8 cellular contexts compared by ENCODE assay signal in the genomic region with DNA sequence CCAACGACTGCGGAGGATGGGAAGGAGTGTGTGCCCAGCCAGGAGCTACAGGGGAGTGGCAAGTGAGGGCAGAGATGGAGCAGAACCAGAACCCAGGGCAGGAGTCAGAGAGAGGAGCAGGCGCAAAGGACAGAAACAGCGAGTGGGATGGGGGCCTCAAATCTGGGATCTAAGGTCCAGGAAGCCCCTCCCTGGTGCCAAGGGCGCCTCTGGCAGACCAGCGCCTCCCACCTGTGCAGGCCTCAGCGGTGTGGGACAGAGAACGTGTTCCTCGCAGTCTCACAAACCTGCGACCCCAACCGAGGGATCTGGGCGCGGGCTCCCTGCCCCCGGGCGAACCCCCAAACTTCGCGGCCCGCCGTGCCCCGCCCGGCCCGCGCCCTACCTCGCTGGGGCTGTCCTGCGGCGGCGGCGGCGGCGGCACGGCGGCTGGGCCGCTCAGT. TPM values are rescaled to one million over a fixed set of nuclear protein-coding genes. Genes with fewer than 3 reads are reported as not detected.
DNase-seq lines count a peak whose midpoint lies in the region; ATAC-seq and TF ChIP-seq lines count a peak whose summit lies in the region.

No MANE protein-coding gene starts in this region.

- H3K4me3 ChIP-seq in choroid plexus epithelial cell (ENCODE audit: low read depth, low read length) (peak overlapping the region; percentile 66), mucosa of rectum (ENCODE audit: low read length in 2 of 2) (peak overlapping the region; percentile 74 to 81)

- no peaks in the 10 kb centered on the region for H3K36me3 Mint-ChIP-seq in IgD-negative memory B cell

- peaks cover 7 to 13% of the 10 kb centered on the region in 2 donors for H3K4me1 ChIP-seq in mucosa of rectum (ENCODE audit: control insufficient read depth in 2 of 2, insufficient read depth in 2 of 2, low read length in 2 of 2)

- TF ChIP-seq POLR2A in GM18505 (IDR thresholded peaks at IDR 0.05; ENCODE audit: borderline replicate concordance, extremely low read depth, insufficient read depth, insufficient read length) (no peak), erythroblast (IDR thresholded peaks at IDR 0.05; ENCODE audit: low read length) (no peak)

- no peaks in the 10 kb centered on the region for H3K27me3 ChIP-seq in mucosa of rectum (ENCODE audit: control insufficient read depth in 2 of 2, insufficient read depth in 2 of 2, low read length in 2 of 2)

- H3K9me3 Mint-ChIP-seq in IgD-negative memory B cell = no peaks in the 10 kb centered on the region

- H3K9me3 ChIP-seq in mucosa of rectum (ENCODE audit: control insufficient read depth in 2 of 2, low read length in 2 of 2) = no peaks in the 10 kb centered on the region

- peak; percentile 42 for ATAC-seq in GM18505 (IDR thresholded peaks at IDR 0.05; ENCODE audit: unreplicated experiment)

- H3K27ac ChIP-seq in mucosa of rectum (ENCODE audit: low read depth in 2 of 2, low read length in 2 of 2) = peak overlapping the region in 1 of 2 donors; percentile 48

- peak overlapping the region in 1 of 3 donors; percentile 62 for H3K27ac Mint-ChIP-seq in IgD-negative memory B cell

- peak overlapping the region; percentile 37 to 91 (median 76) for H3K4me3 Mint-ChIP-seq in IgD-negative memory B cell

- H3K27me3 Mint-ChIP-seq in IgD-negative memory B cell = no peaks in the 10 kb centered on the region

- peak overlapping the region; percentile 67 to 77 for H3K9ac ChIP-seq in mucosa of rectum (ENCODE audit: low read depth in 1 of 2, low read length in 2 of 2)

- DNase-seq in choroid plexus epithelial cell (ENCODE audit: low read depth) (no peak), hippocampal formation (lab: John Stamatoyannopoulos, UW) (no peak), kidney glomerular epithelial cell (lab: John Stamatoyannopoulos, UW) (no peak), erythroblast (lab: John Stamatoyannopoulos, UW) (no peak), NCI-H1694 treated with DMSO at 0.1 percent for 48 hours (lab: John Stamatoyannopoulos, UW) (no peak)

- peaks cover 5 to 11% (median 10%) of the 10 kb centered on the region in 3 donors for H3K4me1 Mint-ChIP-seq in IgD-negative memory B cell

- TF ChIP-seq CTCF in choroid plexus epithelial cell (conservative IDR thresholded peaks at IDR 0.05; ENCODE audit: low read depth, low read length) = no peak

- H3K36me3 ChIP-seq in mucosa of rectum (ENCODE audit: control insufficient read depth in 2 of 2, insufficient read depth in 2 of 2, low read length in 2 of 2) = peaks cover 0 to 4% of the 10 kb centered on the region in 2 donors

RNA-seq across cellular contexts. Expression of a gene that starts 0.3 kb away (rescaled TPM):
- 13.9 TPM for polyA plus RNA-seq in IgD-negative memory B cell

RNA-seq across cellular contexts. Expression of a gene that starts 6.9 kb away (rescaled TPM):
- polyA plus RNA-seq in IgD-negative memory B cell = 106 TPM

RNA-seq across cellular contexts. Expression of a gene that starts 7.9 kb away (rescaled TPM):
- polyA plus RNA-seq in IgD-negative memory B cell = 61.6 TPM

RNA-seq across cellular contexts. Expression of a gene that starts 11.8 kb away (rescaled TPM):
- polyA plus RNA-seq in IgD-negative memory B cell = not detected

RNA-seq across cellular contexts. Expression of a gene that starts 16.4 kb away (rescaled TPM):
- polyA plus RNA-seq in IgD-negative memory B cell = 18.0 TPM
